ENCODE assay signal across 19 cellular contexts in genomic region chr3:117563063-117563462, GRCh38.
DNase-seq lines count a peak whose midpoint lies in the region; ATAC-seq, FAIRE-seq and TF ChIP-seq lines count a peak whose summit lies in the region.
"Had no signal": no experiment of that assay in that cellular context is flagged by ENCODE, and none has a peak within 500 bp of the region (broad histone marks: within the 10 kb centered on the region; RNA-seq: fewer than 3 reads in every experiment).

No MANE protein-coding gene starts in this region.

- TF ChIP-seq POLR2A in transverse colon (IDR thresholded peaks at IDR 0.05), result no peak

- no peak for ATAC-seq in activated CD8-positive, alpha-beta memory T cell treated with anti-CD3 and anti-CD28 coated beads, Interleukin-2, amount 10 ng/mL, durations not matched to agents 7 days and 5 days
- ATAC-seq: Panc1, SK-N-SH treated with all-trans-retinoic acid at 6 μM for 48 hours had no signal

- H4K20me1 ChIP-seq in astrocyte (ENCODE audit: insufficient read depth, low read length) (no peaks in the 10 kb centered on the region), hepatocyte (ENCODE audit: insufficient read depth, poor library complexity, severe bottlenecking) (no peaks in the 10 kb centered on the region)

- POLR2A ChIA-PET in AG04450 (lab: Yijun Ruan, JAX), result no interaction called here

- H3K9me3 ChIP-seq in AG04450 (ENCODE audit: control insufficient read depth, insufficient read depth, low read length) (no peaks in the 10 kb centered on the region), astrocyte (ENCODE audit: insufficient read depth, low read depth, low read length) (no peaks in the 10 kb centered on the region), hepatocyte (ENCODE audit: low read depth) (no peaks in the 10 kb centered on the region), transverse colon (no peaks in the 10 kb centered on the region)

- H2AFZ ChIP-seq in astrocyte (ENCODE audit: low read depth, low read length) (no peak overlapping the region), hepatocyte (no peak overlapping the region)

- TF ChIP-seq CTCF in AG04450 (IDR thresholded peaks at IDR 0.05; ENCODE audit: low read depth, low read length) (no peak), astrocyte (IDR thresholded peaks at IDR 0.05; ENCODE audit: insufficient read depth, low read depth, low read length) (no peak), hepatocyte (IDR thresholded peaks at IDR 0.05; ENCODE audit: poor library complexity) (no peak), progenitor cell of endocrine pancreas (IDR thresholded peaks at IDR 0.05; ENCODE audit: unreplicated experiment) (no peak), transverse colon (IDR thresholded peaks at IDR 0.05) (no peak)

- H3K27me3 Mint-ChIP-seq in astrocyte (ENCODE audit: low read depth, unreplicated experiment), result no peaks in the 10 kb centered on the region
- H3K27me3 Mint-ChIP-seq in progenitor cell of endocrine pancreas, result no peaks in the 10 kb centered on the region
- H3K27me3 Mint-ChIP-seq in activated CD8-positive, alpha-beta memory T cell treated with anti-CD3 and anti-CD28 coated beads, Interleukin-2, amount 10 ng/mL, durations not matched to agents 7 days and 5 days, result no peaks in the 10 kb centered on the region
- H3K27me3 Mint-ChIP-seq: CD4-positive, CD25-positive, alpha-beta regulatory T cell had no signal

- H3K36me3 ChIP-seq in astrocyte (ENCODE audit: insufficient read depth, low read length) (no peaks in the 10 kb centered on the region), hepatocyte (replicated peaks; ENCODE audit: insufficient read depth, low read depth) (no peaks in the 10 kb centered on the region), transverse colon (no peaks in the 10 kb centered on the region)

- no peak for TF ChIP-seq EP300 in transverse colon (IDR thresholded peaks at IDR 0.05; ENCODE audit: low read depth)

- H3K27me3 ChIP-seq in AG04450 (ENCODE audit: control insufficient read depth, insufficient read depth, low read length) (no peaks in the 10 kb centered on the region), astrocyte (ENCODE audit: insufficient read depth, low read length) (no peaks in the 10 kb centered on the region), hepatocyte (no peaks in the 10 kb centered on the region), transverse colon (no peaks in the 10 kb centered on the region)

- no peaks in the 10 kb centered on the region for H3K4me1 ChIP-seq in astrocyte (ENCODE audit: insufficient read depth, low read length)
- no peaks in the 10 kb centered on the region for H3K4me1 ChIP-seq in hepatocyte (ENCODE audit: insufficient read depth)
- no peaks in the 10 kb centered on the region for H3K4me1 ChIP-seq in transverse colon

- peak; percentile 23 for DNase-seq in AG04450 (ENCODE audit: low read depth, low spot score)
- peak; percentile 39 for DNase-seq in astrocyte (ENCODE audit: low read depth)
- DNase-seq in hepatocyte (ENCODE audit: low spot score), result peak; percentile 11
- no peak for DNase-seq in progenitor cell of endocrine pancreas (ENCODE audit: low spot score, unreplicated experiment)
- no peak for DNase-seq in transverse colon
- DNase-seq in activated CD8-positive, alpha-beta memory T cell treated with anti-CD3 and anti-CD28 coated beads, Interleukin-2, amount 10 ng/mL, durations not matched to agents 7 days and 5 days, result no peak
- no peak for DNase-seq in NCI-H524 treated with DMSO at 0.1 percent for 48 hours (lab: John Stamatoyannopoulos, UW)
- DNase-seq: CD4-positive, CD25-positive, alpha-beta regulatory T cell; DMS79; H7; Kasumi-1; NCI-H2029; NCI-H2227 treated with DMSO at 0.1 percent for 48 hours; NCI-H524; NCI-H82; SIG-M5 had no signal

- H3K9me3 Mint-ChIP-seq in astrocyte (ENCODE audit: unreplicated experiment), result peaks cover 2% of the 10 kb centered on the region
- H3K9me3 Mint-ChIP-seq in progenitor cell of endocrine pancreas (ENCODE audit: low read depth), result peaks cover 5% of the 10 kb centered on the region
- peaks cover 9% of the 10 kb centered on the region for H3K9me3 Mint-ChIP-seq in activated CD8-positive, alpha-beta memory T cell treated with anti-CD3 and anti-CD28 coated beads, Interleukin-2, amount 10 ng/mL, durations not matched to agents 7 days and 5 days (ENCODE audit: low read depth)

- no peak overlapping the region for H3K9ac ChIP-seq in astrocyte (ENCODE audit: low read length)

- H3K4me1 Mint-ChIP-seq in astrocyte (ENCODE audit: low read depth, unreplicated experiment), result peaks cover 3% of the 10 kb centered on the region
- H3K4me1 Mint-ChIP-seq in progenitor cell of endocrine pancreas (ENCODE audit: low read depth), result peaks cover 17% of the 10 kb centered on the region
- no peaks in the 10 kb centered on the region for H3K4me1 Mint-ChIP-seq in activated CD8-positive, alpha-beta memory T cell treated with anti-CD3 and anti-CD28 coated beads, Interleukin-2, amount 10 ng/mL, durations not matched to agents 7 days and 5 days
- H3K4me1 Mint-ChIP-seq: CD4-positive, CD25-positive, alpha-beta regulatory T cell had no signal

- intact Hi-C loops in transverse colon (cut with DNase I; ENCODE audit: low total_unique reads), result no loop called here

- H3K4me3 Mint-ChIP-seq in astrocyte (ENCODE audit: unreplicated experiment) (no peak overlapping the region), progenitor cell of endocrine pancreas (ENCODE audit: low read depth) (no peak overlapping the region)
- H3K4me3 Mint-ChIP-seq in activated CD8-positive, alpha-beta memory T cell treated with anti-CD3 and anti-CD28 coated beads, Interleukin-2, amount 10 ng/mL, durations not matched to agents 7 days and 5 days, result no peak overlapping the region
- H3K4me3 Mint-ChIP-seq: CD4-positive, CD25-positive, alpha-beta regulatory T cell had no signal

- H3K79me2 ChIP-seq in astrocyte (ENCODE audit: insufficient read depth, low read length) (no peaks in the 10 kb centered on the region), hepatocyte (no peaks in the 10 kb centered on the region)

- H3K36me3 Mint-ChIP-seq in astrocyte (ENCODE audit: low read depth, unreplicated experiment) (no peaks in the 10 kb centered on the region), progenitor cell of endocrine pancreas (ENCODE audit: insufficient read depth) (no peaks in the 10 kb centered on the region)
- H3K36me3 Mint-ChIP-seq in activated CD8-positive, alpha-beta memory T cell treated with anti-CD3 and anti-CD28 coated beads, Interleukin-2, amount 10 ng/mL, durations not matched to agents 7 days and 5 days, result no peaks in the 10 kb centered on the region
- H3K36me3 Mint-ChIP-seq: CD4-positive, CD25-positive, alpha-beta regulatory T cell had no signal

- H3K27ac Mint-ChIP-seq in astrocyte (ENCODE audit: unreplicated experiment) (no peak overlapping the region), progenitor cell of endocrine pancreas (peak overlapping the region; percentile 50)
- no peak overlapping the region for H3K27ac Mint-ChIP-seq in activated CD8-positive, alpha-beta memory T cell treated with anti-CD3 and anti-CD28 coated beads, Interleukin-2, amount 10 ng/mL, durations not matched to agents 7 days and 5 days
- H3K27ac Mint-ChIP-seq: CD4-positive, CD25-positive, alpha-beta regulatory T cell had no signal

- CTCF ChIA-PET in AG04450 (lab: Charles Lee), result interaction anchor here (1.6 kb wide), 1 partner anchor 792 kb away, joined by 5 read pairs; no protein-coding TSS in a partner anchor
- CTCF ChIA-PET in activated CD8-positive, alpha-beta memory T cell treated with anti-CD3 and anti-CD28 coated beads, Interleukin-2, amount 10 ng/mL, durations not matched to agents 7 days and 5 days (lab: Charles Lee), result no interaction called here

- H3K27ac ChIP-seq in AG04450 (ENCODE audit: low read depth, low read length), result no peak overlapping the region
- H3K27ac ChIP-seq in astrocyte (ENCODE audit: low read depth, low read length), result no peak overlapping the region
- peak overlapping the region; percentile 44 for H3K27ac ChIP-seq in hepatocyte
- no peak overlapping the region for H3K27ac ChIP-seq in transverse colon

- in situ Hi-C loops in transverse colon (cut with MboI; ENCODE audit: low pct_ligation_motif_present in 1 of 4, low pct_unique_long_range_greater_than_20kb in 1 of 4, low sequenced_read_pairs in 3 of 4), result no loop called here

- FAIRE-seq in astrocyte (lab: Jason Lieb, UNC), result no peak
- FAIRE-seq: A204.1 had no signal

- no peaks in the 10 kb centered on the region for H3K9me2 ChIP-seq in hepatocyte (replicated peaks; ENCODE audit: insufficient read depth)

- 41% methylated on average over 4 of the region's 4 CpGs for WGBS in hepatocyte (ENCODE audit: low lambda C conversion rate, missing lambda C conversion rate)
- 66 to 74% methylated on average over 4 of the region's 4 CpGs for WGBS in transverse colon (ENCODE audit: low coverage in 1 of 2), 2 donors

- H3K4me3 ChIP-seq in AG04450 (ENCODE audit: low read depth, low read length) (no peak overlapping the region), astrocyte (ENCODE audit: insufficient read depth, low read depth, low read length) (no peak overlapping the region), hepatocyte (no peak overlapping the region), transverse colon (no peak overlapping the region)

- H3K4me2 ChIP-seq in astrocyte (ENCODE audit: low read length) (no peak overlapping the region), hepatocyte (peak overlapping the region; percentile 66)

Comparison
In these comparisons a context has a peak if more than half of its experiments do, and no peak if none do; other contexts are left out.
1. DNase-seq: peak in AG04450 (single experiment), astrocyte (single experiment) and hepatocyte (single experiment); none in progenitor cell of endocrine pancreas (single experiment), transverse colon (single experiment), activated CD8-positive, alpha-beta memory T cell treated with anti-CD3 and anti-CD28 coated beads, Interleukin-2, amount 10 ng/mL, durations not matched to agents 7 days and 5 days (single experiment) and NCI-H524 treated with DMSO at 0.1 percent for 48 hours (single experiment).